Comparison of ENCODE assay signal across 3 cellular contexts in genomic region chr2:37601569-37601968, GRCh38.
TF ChIP-seq lines count a peak whose summit lies in the region.

No MANE protein-coding gene starts in this region.

TF ChIP-seq in SK-N-SH treated with all-trans-retinoic acid at 6 μM for 48 hours, 23 proteins besides CTCF, POLR2A, EP300 and RAD21 (continued from another document):
- TF ChIP-seq ISL1 (CRISPR knock-in tag; IDR thresholded peaks at IDR 0.05) (no peak), POU6F1 (CRISPR knock-in tag; IDR thresholded peaks at IDR 0.05; ENCODE audit: borderline replicate concordance, low read depth) (no peak), CREB5 (CRISPR knock-in tag; IDR thresholded peaks at IDR 0.05; ENCODE audit: low read depth) (no peak), CSDC2 (CRISPR knock-in tag; IDR thresholded peaks at IDR 0.05) (no peak), PPARA (CRISPR knock-in tag; IDR thresholded peaks at IDR 0.05; ENCODE audit: borderline replicate concordance) (no peak), ARNTL (CRISPR knock-in tag; IDR thresholded peaks at IDR 0.05; ENCODE audit: borderline replicate concordance, low read depth) (no peak), TOX (CRISPR knock-in tag; IDR thresholded peaks at IDR 0.05; ENCODE audit: borderline replicate concordance) (no peak), ZNF565 (CRISPR knock-in tag; conservative IDR thresholded peaks at IDR 0.05; ENCODE audit: low read depth) (no peak), TCF4 (CRISPR knock-in tag; IDR thresholded peaks at IDR 0.05; ENCODE audit: borderline replicate concordance) (no peak), ZNF70 (CRISPR knock-in tag; IDR thresholded peaks at IDR 0.05) (no peak)

TF ChIP-seq in SK-N-SH, 30 proteins besides CTCF, POLR2A, EP300 and RAD21 (continued from another document):
- TF ChIP-seq RCOR1 (IDR thresholded peaks at IDR 0.05; ENCODE audit: low read length) (no peak), EZH2phosphoT487 (IDR thresholded peaks at IDR 0.05; ENCODE audit: borderline replicate concordance, low read depth) (no peak), SIN3A (IDR thresholded peaks at IDR 0.05; ENCODE audit: borderline replicate concordance, low read depth, low read length) (no peak), GATA2 (CRISPR knock-in tag; IDR thresholded peaks at IDR 0.05) (no peak), TEAD4 (IDR thresholded peaks at IDR 0.05; ENCODE audit: borderline replicate concordance, insufficient read depth) (no peak), RFX5 (IDR thresholded peaks at IDR 0.05; ENCODE audit: low read length) (no peak), FOXM1 (IDR thresholded peaks at IDR 0.05; ENCODE audit: low read depth) (no peak), FOSL2 (IDR thresholded peaks at IDR 0.05; ENCODE audit: borderline replicate concordance, low read depth) (no peak), PBX3 (IDR thresholded peaks at IDR 0.05) (no peak), NRF1 (IDR thresholded peaks at IDR 0.05; ENCODE audit: low read depth, low read length) (no peak), YY1 (IDR thresholded peaks at IDR 0.05; ENCODE audit: low read depth) (no peak), MAX (IDR thresholded peaks at IDR 0.05; ENCODE audit: low read depth) (no peak), ELF1 (IDR thresholded peaks at IDR 0.05) (no peak), TAF1 (IDR thresholded peaks at IDR 0.05; ENCODE audit: borderline replicate concordance, low read depth, low read length) (no peak), CHD2 (IDR thresholded peaks at IDR 0.05; ENCODE audit: low read length, partially characterized antibody) (no peak), NFIC (IDR thresholded peaks at IDR 0.05; ENCODE audit: borderline replicate concordance) (no peak), REST (IDR thresholded peaks at IDR 0.05; ENCODE audit: low read depth, low read length) (no peak)
TF ChIP-seq in SK-N-SH: peak in this region for 0.

TF ChIP-seq in IMR-90, 13 proteins besides CTCF, POLR2A, EP300 and RAD21 (continued from another document):
- no peak for TF ChIP-seq RCOR1 (IDR thresholded peaks at IDR 0.05; ENCODE audit: insufficient replicate concordance, low read length)
TF ChIP-seq in IMR-90: peak in this region for 0.
